ENCODE assay signal across 24 cellular contexts in genomic region chr22:25472382-25472781, GRCh38.
"Had no signal": no experiment of that assay in that cellular context is flagged by ENCODE, and none has a peak within 500 bp of the region (broad histone marks: within the 10 kb centered on the region; RNA-seq: fewer than 3 reads in every experiment).

No MANE protein-coding gene starts in this region.

- H3K27me3 Mint-ChIP-seq: IgD-negative memory B cell had no signal

- FAIRE-seq: HepG2, K562, RCC 7860 had no signal

- H3K4me2 ChIP-seq: KMS-11 had no signal

- H3K27ac ChIP-seq: KMS-11, SJSA1, SK-N-MC had no signal

- H3K36me3 ChIP-seq: SJSA1 had no signal

- H3K4me3 ChIP-seq: K562, SJSA1, SK-N-MC had no signal

- H3K27me3 ChIP-seq: SJSA1 had no signal

- ATAC-seq: HepG2, K562 had no signal

- H3K4me3 Mint-ChIP-seq: IgD-negative memory B cell had no signal

- DNase-seq: Kasumi-1, MM.1S, NCI-H1092 treated with DMSO at 0.1 percent for 48 hours, NCI-H1436, NCI-H187, NCI-H2029, NCI-H2081 treated with DMSO at 0.1 percent for 48 hours, NCI-H2171, NCI-H226, NCI-H446, NCI-H510A, NCI-H524 treated with DMSO at 0.1 percent for 48 hours, NCI-H69, NCI-H774, Right ventricle myocardium superior, RPMI8226, SIG-M5 had no signal

- H3K27ac Mint-ChIP-seq: IgD-negative memory B cell had no signal

- H3K9ac ChIP-seq: KMS-11 had no signal
